In genomic region chr15:67771201-67771600, GRCh38 we compare ENCODE assay signal across 18 cellular contexts. TPM values are rescaled to one million over a fixed set of nuclear protein-coding genes. Genes with fewer than 3 reads are reported as not detected.
A peak's percentile ranks its signal among the peaks of the same experiment; 100 is the strongest.
DNase-seq lines count a peak whose midpoint lies in the region; ATAC-seq and TF ChIP-seq lines count a peak whose summit lies in the region.
"Had no signal": no experiment of that assay in that cellular context is flagged by ENCODE, and none has a peak within 500 bp of the region (broad histone marks: within the 10 kb centered on the region; RNA-seq: fewer than 3 reads in every experiment).

No MANE protein-coding gene starts in this region.

- no peak for TF ChIP-seq RAD21 in neural cell (conservative IDR thresholded peaks at IDR 0.05)

- H3K9me3 Mint-ChIP-seq in type B pancreatic cell, result no peaks in the 10 kb centered on the region
- H3K9me3 Mint-ChIP-seq: H9 had no signal

- no peak overlapping the region for H3K4me2 ChIP-seq in neural cell (ENCODE audit: low read length)
- H3K4me2 ChIP-seq: BLaER1 treated with 17β-estradiol and CSF1 and Interleukin-3, amounts not matched to agents 10 nM and 100 nM had no signal

- H3K27me3 ChIP-seq in neural cell (ENCODE audit: insufficient read depth, low read depth, low read length), result peaks cover 6% of the 10 kb centered on the region
- H3K27me3 ChIP-seq: BLaER1 treated with 17β-estradiol and CSF1 and Interleukin-3, amounts not matched to agents 10 nM and 100 nM had no signal

- peak; percentile 27 for TF ChIP-seq EP300 in neural cell (conservative IDR thresholded peaks at IDR 0.05; ENCODE audit: poor library complexity, severe bottlenecking)

- peaks cover 7% of the 10 kb centered on the region for H3K27me3 Mint-ChIP-seq in type B pancreatic cell

- no peaks in the 10 kb centered on the region for H3K9me3 ChIP-seq in neural cell (ENCODE audit: low read length)
- H3K9me3 ChIP-seq: BLaER1 treated with 17β-estradiol and CSF1 and Interleukin-3, amounts not matched to agents 10 nM and 100 nM had no signal

- peaks cover 3% of the 10 kb centered on the region for H3K36me3 Mint-ChIP-seq in type B pancreatic cell

- no peak overlapping the region for H3K9ac ChIP-seq in neural cell (ENCODE audit: low read length)
- H3K9ac ChIP-seq: BLaER1 treated with 17β-estradiol and CSF1 and Interleukin-3, amounts not matched to agents 10 nM and 100 nM had no signal

- no peaks in the 10 kb centered on the region for H3F3A ChIP-seq in neural cell (ENCODE audit: insufficient read depth, low read length, poor library complexity, severe bottlenecking)

- H3K36me3 ChIP-seq in neural cell (ENCODE audit: insufficient read depth, low read length), result no peaks in the 10 kb centered on the region

- DNase-seq in NCI-H2171 treated with DMSO at 0.1 percent for 48 hours (lab: John Stamatoyannopoulos, UW), result peak; percentile 34
- no peak for DNase-seq in NCI-H2171 (lab: John Stamatoyannopoulos, UW)
- peak; percentile 82 for DNase-seq in NCI-H82 (lab: John Stamatoyannopoulos, UW)
- peak; percentile 55 for DNase-seq in ecto neural progenitor cell (ENCODE audit: low spot score)
- DNase-seq in type B pancreatic cell (ENCODE audit: extremely low spot score, unreplicated experiment), result no peak
- no peak for DNase-seq in T-helper 2 cell
- DNase-seq: 8988T, DMS153, EL, H9, NCI-H146, NCI-H2081 treated with DMSO at 0.1 percent for 48 hours, NCI-H345, SIG-M5 had no signal

- TF ChIP-seq CTCF in neural cell (IDR thresholded peaks at IDR 0.05; ENCODE audit: poor library complexity, severe bottlenecking) (no peak), type B pancreatic cell (conservative IDR thresholded peaks at IDR 0.05) (no peak)

- no peaks in the 10 kb centered on the region for H4K20me1 ChIP-seq in neural cell (ENCODE audit: insufficient read depth)
- H4K20me1 ChIP-seq: BLaER1 treated with 17β-estradiol and CSF1 and Interleukin-3, amounts not matched to agents 10 nM and 100 nM had no signal

- H3K4me3 Mint-ChIP-seq in type B pancreatic cell, result no peak overlapping the region
- H3K4me3 Mint-ChIP-seq: H9 had no signal

- no peaks in the 10 kb centered on the region for H3K9me2 ChIP-seq in neural cell (ENCODE audit: insufficient read depth, low read length)

- H3K79me2 ChIP-seq in neural cell (replicated peaks; ENCODE audit: insufficient read depth, low read length), result no peaks in the 10 kb centered on the region

- H3K4me3 ChIP-seq in neural cell (ENCODE audit: low read length), result peak overlapping the region; percentile 24
- H3K4me3 ChIP-seq: BLaER1 treated with 17β-estradiol and CSF1 and Interleukin-3, amounts not matched to agents 10 nM and 100 nM had no signal

- no peak overlapping the region for H2AFZ ChIP-seq in neural cell (ENCODE audit: low read depth, low read length)

- no peak for ATAC-seq in GM19467 (IDR thresholded peaks at IDR 0.05; ENCODE audit: unreplicated experiment)

- peaks cover 40% of the 10 kb centered on the region for H3K4me1 Mint-ChIP-seq in type B pancreatic cell (ENCODE audit: unreplicated experiment)

- no peak overlapping the region for H3K27ac ChIP-seq in neural cell (ENCODE audit: low read length)
- H3K27ac ChIP-seq: BLaER1 treated with 17β-estradiol and CSF1 and Interleukin-3, amounts not matched to agents 10 nM and 100 nM had no signal

- H3K27ac Mint-ChIP-seq in type B pancreatic cell, result no peak overlapping the region
- H3K27ac Mint-ChIP-seq: H9 had no signal

TF ChIP-seq in neural cell, 6 proteins besides CTCF, POLR2A, EP300 and RAD21:
- TF ChIP-seq SMC3 (conservative IDR thresholded peaks at IDR 0.05; ENCODE audit: poor library complexity), result no peak
- TF ChIP-seq REST (IDR thresholded peaks at IDR 0.05; ENCODE audit: borderline replicate concordance), result peak; percentile 34
- no peak for TF ChIP-seq TAF1 (IDR thresholded peaks at IDR 0.05; ENCODE audit: low read depth)
- TF ChIP-seq POLR2AphosphoS5 (IDR thresholded peaks at IDR 0.05), result no peak

RNA-seq across cellular contexts. Expression of gene SKOR1, which starts 54.1 kb away (rescaled TPM):
- polyA plus RNA-seq in neural cell, result 0.81 and 0.94 TPM in 2 replicates
- polyA minus RNA-seq in neural cell, result 1.5 and 2.1 TPM in 2 replicates
- 0.29 and 0.65 TPM in 2 replicates for total RNA-seq in type B pancreatic cell (ENCODE audit: low replicate concordance)
- total RNA-seq: RPMI7951 had no signal

Comparison
In these comparisons a context has a peak if more than half of its experiments do, and no peak if none do; other contexts are left out.
1. DNase-seq: peak in NCI-H2171 treated with DMSO at 0.1 percent for 48 hours (single experiment), NCI-H82 (single experiment) and ecto neural progenitor cell (single experiment); none in NCI-H2171 (single experiment), type B pancreatic cell (single experiment) and T-helper 2 cell (0 of 5).